8 cellular contexts compared by ENCODE assay signal in the genomic region with DNA sequence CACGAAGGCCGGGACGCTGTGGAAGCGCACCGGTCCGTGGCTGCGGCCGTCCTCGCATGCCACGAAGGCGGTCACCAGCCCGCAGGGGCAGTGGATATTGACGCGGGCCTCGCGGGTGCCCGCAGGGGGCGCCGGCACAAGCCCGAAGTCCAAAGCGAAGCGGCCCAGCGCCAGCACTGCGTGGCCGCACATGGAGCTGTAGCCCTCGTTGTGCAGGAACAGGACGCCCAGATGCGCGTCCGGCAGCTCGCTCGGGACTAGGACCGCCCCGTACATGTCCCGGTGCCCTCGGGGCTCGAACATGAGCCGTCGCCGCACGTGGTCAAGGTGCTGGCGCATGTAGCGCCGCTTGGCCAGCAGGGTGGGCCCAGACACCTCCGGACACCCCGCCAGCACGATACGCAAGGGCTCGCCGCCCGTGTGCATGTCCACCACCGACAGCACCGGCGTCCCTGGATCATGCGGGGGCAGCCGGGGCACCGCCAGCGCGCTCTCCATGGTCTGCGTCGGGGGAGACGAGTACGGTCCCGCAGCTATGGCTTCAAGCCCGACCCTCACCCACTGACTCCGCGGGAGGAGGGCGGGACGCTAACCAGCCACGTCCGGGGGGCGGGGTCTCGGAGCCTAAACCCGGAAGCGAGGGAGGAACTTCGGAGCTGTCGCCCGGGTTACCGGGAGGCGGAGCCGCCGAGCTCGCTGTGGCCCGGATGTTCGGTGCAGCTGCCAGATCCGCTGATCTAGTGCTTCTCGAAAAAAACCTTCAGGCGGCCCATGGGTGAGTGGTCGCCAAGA. TPM values are rescaled to one million over a fixed set of nuclear protein-coding genes. Genes with fewer than 3 reads are reported as not detected.
A peak's percentile ranks its signal among the peaks of the same experiment; 100 is the strongest.
DNase-seq lines count a peak whose midpoint lies in the region; ATAC-seq and TF ChIP-seq lines count a peak whose summit lies in the region.

A gene with protein sequence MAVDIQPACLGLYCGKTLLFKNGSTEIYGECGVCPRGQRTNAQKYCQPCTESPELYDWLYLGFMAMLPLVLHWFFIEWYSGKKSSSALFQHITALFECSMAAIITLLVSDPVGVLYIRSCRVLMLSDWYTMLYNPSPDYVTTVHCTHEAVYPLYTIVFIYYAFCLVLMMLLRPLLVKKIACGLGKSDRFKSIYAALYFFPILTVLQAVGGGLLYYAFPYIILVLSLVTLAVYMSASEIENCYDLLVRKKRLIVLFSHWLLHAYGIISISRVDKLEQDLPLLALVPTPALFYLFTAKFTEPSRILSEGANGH (plus strand): TSS at position 699 of the 792 bp plus-strand sequence. CDS start 73 bp downstream, at position 772.
A gene (minus strand): TSS at position 590 of the 792 bp plus-strand sequence. CDS start 92 bp downstream, at position 498.

- DNase-seq in CD1c-positive myeloid dendritic cell (ENCODE audit: extremely low spot score) (peak; percentile 98), NCI-H748 (lab: John Stamatoyannopoulos, UW; ENCODE audit: unreplicated experiment) (peak; percentile 98), dedifferentiated amniotic fluid mesenchymal stem cell (ENCODE audit: extremely low spot score) (peak; percentile 97), left lung (peak; percentile 98 to 99)
- DNase-seq in activated CD4-positive, alpha-beta T cell treated with anti-CD3 and anti-CD28 coated beads, Interleukin-2, amount 50 U/mL, for 1 hour, result peak; percentile 99
- DNase-seq in stimulated activated CD4-positive, alpha-beta T cell treated with anti-CD3 and anti-CD28 coated beads, Interleukin-2, amount 100 ng/mL, for 48 hours, result peak; percentile 97

- intact Hi-C loops in left lung (cut with DNase I), result no loop called here

- peaks cover 0 to 4% of the 10 kb centered on the region in 2 donors for H3K36me3 ChIP-seq in left lung

- no peaks in the 10 kb centered on the region for H3K27me3 ChIP-seq in left lung

- H3K4me1 ChIP-seq in left lung, result peaks cover 22 to 71% of the 10 kb centered on the region in 2 donors

- ATAC-seq in GM19372 (IDR thresholded peaks at IDR 0.05; ENCODE audit: low read depth, unreplicated experiment) (peak; percentile 82), HG03558 (IDR thresholded peaks at IDR 0.05; ENCODE audit: extremely low read depth, unreplicated experiment) (peak; percentile 66), left lung (peak; percentile 97)

- peak within 1 kb of the TSS; percentile 93 to 94 for H3K4me3 ChIP-seq in left lung

- H3K9me3 ChIP-seq in left lung, result no peaks in the 10 kb centered on the region

- TF ChIP-seq CTCF in left lung (IDR thresholded peaks at IDR 0.05), result peak; percentile 57 to 64

- H3K27ac ChIP-seq in left lung, result peak within 1 kb of the TSS; percentile 93 to 96

RNA-seq across cellular contexts. Expression of the first gene that starts in this region (rescaled TPM):
- 10 to 100 TPM; 41.6 to 53.3 TPM for total RNA-seq in left lung

RNA-seq across cellular contexts. Expression of the second gene that starts in this region (rescaled TPM):
- 10 to 100 TPM; 15.8 to 21.2 TPM for total RNA-seq in left lung

Comparison
In these comparisons a context has a peak if more than half of its experiments do, and no peak if none do; other contexts are left out.
1. Peak in every context shown above with its lines: DNase-seq, ATAC-seq, H3K4me3 ChIP-seq and H3K27ac ChIP-seq.